ENCODE assay signal across 1 cellular context in genomic region chr7:22728416-22729029, GRCh38.
TF ChIP-seq lines count a peak whose summit lies in the region.

No MANE protein-coding gene starts in this region.

TF ChIP-seq in WTC11, 78 proteins besides CTCF, POLR2A, EP300 and RAD21 (continued from another document):
- TF ChIP-seq ZMAT4 (CRISPR knock-in tag; IDR thresholded peaks at IDR 0.05), result no peak
- no peak for TF ChIP-seq NFATC4 (CRISPR knock-in tag; IDR thresholded peaks at IDR 0.05)
